1 cellular context compared by ENCODE assay signal in the genomic region with DNA sequence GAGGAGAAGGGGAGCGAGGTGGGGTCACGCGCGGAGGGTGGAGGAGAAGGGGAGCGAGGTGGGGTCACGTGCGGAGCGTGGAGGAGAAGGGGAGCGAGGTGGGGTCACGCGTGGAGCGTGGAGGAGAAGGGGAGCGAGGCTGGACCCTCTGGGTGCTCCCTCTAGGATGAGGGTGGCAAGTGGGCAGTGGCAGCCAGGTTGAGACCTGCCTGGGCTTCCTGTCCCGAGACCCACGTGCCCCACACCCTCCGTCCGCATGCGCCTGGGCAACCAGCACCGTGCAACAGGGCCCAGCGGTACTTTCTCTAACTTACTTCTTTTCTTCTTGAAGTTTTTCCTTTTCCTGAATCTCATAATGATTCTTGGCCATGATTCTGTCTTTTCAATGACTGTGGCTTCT.
TF ChIP-seq lines count a peak whose summit lies in the region.

No MANE protein-coding gene starts in this region.

TF ChIP-seq in K562, 482 proteins besides CTCF, POLR2A, EP300 and RAD21:
- TF ChIP-seq RBFOX2 (IDR thresholded peaks at IDR 0.05; ENCODE audit: low read depth, low read length) (peak; percentile 34; the same call in 1 of the 2 replicates), MTA1 (IDR thresholded peaks at IDR 0.05; ENCODE audit: borderline replicate concordance) (no peak), ZNF347 (CRISPR knock-in tag; IDR thresholded peaks at IDR 0.05; ENCODE audit: low read depth) (no peak), POLR2G (IDR thresholded peaks at IDR 0.05; ENCODE audit: low read depth, low read length) (peak; percentile 31; the same call in 1 of the 2 replicates)
- TF ChIP-seq, protein P1, sequence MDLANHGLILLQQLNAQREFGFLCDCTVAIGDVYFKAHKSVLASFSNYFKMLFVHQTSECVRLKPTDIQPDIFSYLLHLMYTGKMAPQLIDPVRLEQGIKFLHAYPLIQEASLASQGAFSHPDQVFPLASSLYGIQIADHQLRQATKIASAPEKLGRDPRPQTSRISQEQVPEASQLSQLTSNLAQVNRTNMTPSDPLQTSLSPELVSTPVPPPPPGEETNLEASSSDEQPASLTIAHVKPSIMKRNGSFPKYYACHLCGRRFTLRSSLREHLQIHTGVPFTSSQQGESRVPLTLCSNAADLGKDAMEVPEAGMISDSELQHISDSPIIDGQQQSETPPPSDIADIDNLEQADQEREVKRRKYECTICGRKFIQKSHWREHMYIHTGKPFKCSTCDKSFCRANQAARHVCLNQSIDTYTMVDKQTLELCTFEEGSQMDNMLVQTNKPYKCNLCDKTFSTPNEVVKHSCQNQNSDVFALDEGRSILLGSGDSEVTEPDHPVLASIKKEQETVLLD (IDR thresholded peaks at IDR 0.05): no peak
